ENCODE assay signal across 19 cellular contexts in genomic region chr7:80644054-80644453, GRCh38. TPM values are rescaled to one million over a fixed set of nuclear protein-coding genes. Genes with fewer than 3 reads are reported as not detected.
DNase-seq lines count a peak whose midpoint lies in the region; ATAC-seq and TF ChIP-seq lines count a peak whose summit lies in the region.
"Had no signal": no experiment of that assay in that cellular context is flagged by ENCODE, and none has a peak within 500 bp of the region (broad histone marks: within the 10 kb centered on the region; RNA-seq: fewer than 3 reads in every experiment).

No MANE protein-coding gene starts in this region.

- H4K20me1 ChIP-seq in Loucy (ENCODE audit: insufficient read depth, low read length, poor library complexity, severe bottlenecking), result no peaks in the 10 kb centered on the region

- DNase-seq in psoas muscle (no peak), NCI-H187 (lab: John Stamatoyannopoulos, UW) (no peak)
- no peak for DNase-seq in T-helper 2 cell treated with Interferon-gamma antibody and Interleukin-4, amounts not matched to agents 5 μg/mL and 100 μg/mL, for 36 hours (ENCODE audit: low spot score)
- DNase-seq in activated naive CD4-positive, alpha-beta T cell (lab: John Stamatoyannopoulos, UW), result no peak
- DNase-seq: ACHN; CD4-positive, alpha-beta memory T cell; DMS79 treated with DMSO at 0.1 percent for 48 hours; MG63; NCI-H1092 treated with DMSO at 0.1 percent for 48 hours; NCI-H1694 treated with DMSO at 0.1 percent for 48 hours; NCI-H2171; NCI-H446 treated with DMSO at 0.1 percent for 48 hours; SIG-M5 had no signal

- no peaks in the 10 kb centered on the region for H3K4me1 Mint-ChIP-seq in T-helper 2 cell treated with Interferon-gamma antibody and Interleukin-4, amounts not matched to agents 5 μg/mL and 100 μg/mL, for 36 hours (ENCODE audit: low read depth)
- H3K4me1 Mint-ChIP-seq: B cell; CD4-positive, alpha-beta memory T cell had no signal

- ATAC-seq in psoas muscle (no peak), GM19395 (IDR thresholded peaks at IDR 0.05; ENCODE audit: unreplicated experiment) (no peak)

- H3K9ac ChIP-seq in Loucy (ENCODE audit: low read depth, low read length, poor library complexity, severe bottlenecking) (no peak overlapping the region), endocrine pancreas (ENCODE audit: control insufficient read depth, insufficient read depth, low read length) (no peak overlapping the region)

- CTCF ChIA-PET in HEK293 (lab: Yijun Ruan, JAX), result interaction anchor here (1.0 kb wide), 1 partner anchor 15 kb away, joined by 5 read pairs; no protein-coding TSS in a partner anchor

- H3K27me3 ChIP-seq in Loucy (ENCODE audit: insufficient read depth, low read length, poor library complexity, severe bottlenecking), result no peaks in the 10 kb centered on the region
- H3K27me3 ChIP-seq in endocrine pancreas (ENCODE audit: control insufficient read depth, insufficient read depth, low read length), result no peaks in the 10 kb centered on the region
- H3K27me3 ChIP-seq in psoas muscle (ENCODE audit: insufficient read depth in 3 of 3, low read length in 2 of 3), result no peaks in the 10 kb centered on the region
- H3K27me3 ChIP-seq: MG63 had no signal

- no peaks in the 10 kb centered on the region for H3K9me2 ChIP-seq in Loucy (replicated peaks; ENCODE audit: low read depth, low read length)

- no peak overlapping the region for H3K4me3 ChIP-seq in HEK293 (ENCODE audit: low read depth, low read length)
- H3K4me3 ChIP-seq in Loucy (ENCODE audit: low read length, poor library complexity, severe bottlenecking), result peak overlapping the region; percentile 48
- H3K4me3 ChIP-seq in endocrine pancreas (ENCODE audit: control insufficient read depth, insufficient read depth, low read length), result peak overlapping the region; percentile 34
- H3K4me3 ChIP-seq in psoas muscle, result peak overlapping the region; percentile 57
- H3K4me3 ChIP-seq: HAP-1, MG63 had no signal

- H3K27ac ChIP-seq in HEK293 (ENCODE audit: extremely low read depth, low read depth, low read length) (no peak overlapping the region), psoas muscle (peak overlapping the region; percentile 92)

- H3K4me2 ChIP-seq in Loucy (ENCODE audit: low read depth, low read length, poor library complexity, severe bottlenecking), result peak overlapping the region; percentile 69

- H3K4me3 Mint-ChIP-seq in T-helper 2 cell treated with Interferon-gamma antibody and Interleukin-4, amounts not matched to agents 5 μg/mL and 100 μg/mL, for 36 hours, result no peak overlapping the region
- H3K4me3 Mint-ChIP-seq: B cell; CD4-positive, alpha-beta memory T cell had no signal

- no peaks in the 10 kb centered on the region for H3K79me2 ChIP-seq in Loucy (ENCODE audit: insufficient read depth, low read length)

- intact Hi-C loops in psoas muscle (cut with DNase I), result loop anchor here (5.0 kb wide), 2 partner anchors 42 to 147 kb away; no protein-coding TSS in a partner anchor

- H3K27ac Mint-ChIP-seq in T-helper 2 cell treated with Interferon-gamma antibody and Interleukin-4, amounts not matched to agents 5 μg/mL and 100 μg/mL, for 36 hours, result no peak overlapping the region
- H3K27ac Mint-ChIP-seq: B cell; CD4-positive, alpha-beta memory T cell had no signal

- POLR2A ChIA-PET in HEK293 (lab: Yijun Ruan, JAX), result no interaction called here

- H3F3A ChIP-seq in Loucy (ENCODE audit: low read depth), result peaks cover 15% of the 10 kb centered on the region; the same call in 1 of the 2 replicates

- no peaks in the 10 kb centered on the region for H3K36me3 ChIP-seq in HEK293 (ENCODE audit: control insufficient read depth in 2 of 2, insufficient read depth in 1 of 2, low read length in 2 of 2)
- H3K36me3 ChIP-seq in Loucy (ENCODE audit: insufficient read depth, low read length), result no peaks in the 10 kb centered on the region
- no peaks in the 10 kb centered on the region for H3K36me3 ChIP-seq in endocrine pancreas (ENCODE audit: control insufficient read depth, insufficient read depth, low read length)
- H3K36me3 ChIP-seq in psoas muscle (ENCODE audit: insufficient read depth in 1 of 2, low read depth in 1 of 2), result peaks cover 0 to 14% of the 10 kb centered on the region in 2 donors
- H3K36me3 ChIP-seq: HAP-1, MG63 had no signal

- H3K27me3 Mint-ChIP-seq in T-helper 2 cell treated with Interferon-gamma antibody and Interleukin-4, amounts not matched to agents 5 μg/mL and 100 μg/mL, for 36 hours (ENCODE audit: low read depth), result no peaks in the 10 kb centered on the region
- H3K27me3 Mint-ChIP-seq: B cell; CD4-positive, alpha-beta memory T cell had no signal

- no peak overlapping the region for H2AFZ ChIP-seq in Loucy (ENCODE audit: low read length)

- WGBS in psoas muscle, 3 donors, result 38 to 59% (median 48%) methylated on average over 1 of the region's 1 CpG

- H3K9me3 ChIP-seq in HEK293 (ENCODE audit: control insufficient read depth, insufficient read depth, low read depth, low read length) (no peaks in the 10 kb centered on the region), Loucy (ENCODE audit: insufficient read depth, low read depth, low read length) (no peaks in the 10 kb centered on the region), endocrine pancreas (ENCODE audit: control insufficient read depth, low read length) (no peaks in the 10 kb centered on the region), psoas muscle (no peaks in the 10 kb centered on the region)
- H3K9me3 ChIP-seq: HAP-1 had no signal

- H3K36me3 Mint-ChIP-seq in T-helper 2 cell treated with Interferon-gamma antibody and Interleukin-4, amounts not matched to agents 5 μg/mL and 100 μg/mL, for 36 hours (ENCODE audit: low read depth), result no peaks in the 10 kb centered on the region
- H3K36me3 Mint-ChIP-seq: CD4-positive, alpha-beta memory T cell had no signal

- H3K4me1 ChIP-seq in HEK293 (ENCODE audit: control insufficient read depth, insufficient read depth, low read length) (peaks cover 6% of the 10 kb centered on the region; the same call in 1 of the 2 replicates), Loucy (ENCODE audit: insufficient read depth, low read length, poor library complexity, severe bottlenecking) (peaks cover 19% of the 10 kb centered on the region), endocrine pancreas (ENCODE audit: control insufficient read depth, insufficient read depth, low read length) (peaks cover 18% of the 10 kb centered on the region), psoas muscle (peaks cover 34% of the 10 kb centered on the region)
- H3K4me1 ChIP-seq: HAP-1 had no signal

- no peak for TF ChIP-seq CTCF in HEK293 (tag by site-specific recombination; IDR thresholded peaks at IDR 0.05)
- TF ChIP-seq CTCF in Loucy (conservative IDR thresholded peaks at IDR 0.05; ENCODE audit: low read length), result no peak
- TF ChIP-seq CTCF in psoas muscle (IDR thresholded peaks at IDR 0.05), result no peak

- H3K9me3 Mint-ChIP-seq in T-helper 2 cell treated with Interferon-gamma antibody and Interleukin-4, amounts not matched to agents 5 μg/mL and 100 μg/mL, for 36 hours, result no peaks in the 10 kb centered on the region

TF ChIP-seq in HEK293, 187 proteins besides CTCF, POLR2A, EP300 and RAD21:
- TF ChIP-seq PRDM4 (tag by site-specific recombination; IDR thresholded peaks at IDR 0.05) (peak; percentile 72), ZBTB21 (tag by site-specific recombination; IDR thresholded peaks at IDR 0.05) (no peak), ZNF404 (tag by site-specific recombination; IDR thresholded peaks at IDR 0.05) (no peak), ZNF114 (tag by site-specific recombination; IDR thresholded peaks at IDR 0.05) (no peak), ZNF274 (IDR thresholded peaks at IDR 0.05; ENCODE audit: low read length) (no peak), ZNF274 (tag by site-specific recombination; IDR thresholded peaks at IDR 0.05; ENCODE audit: borderline replicate concordance) (no peak), ZNF335 (tag by site-specific recombination; conservative IDR thresholded peaks at IDR 0.05) (no peak)

RNA-seq across cellular contexts. Expression of gene CD36, which starts 5.6 kb away (rescaled TPM):
- total RNA-seq in psoas muscle, result 100 to 1,000 TPM; 149 to 662 (median 240) TPM
- polyA plus RNA-seq in psoas muscle, result 100 to 1,000 TPM; 166 to 273 (median 171) TPM
